Comparison of ENCODE assay signal across 26 cellular contexts in the genomic region with DNA sequence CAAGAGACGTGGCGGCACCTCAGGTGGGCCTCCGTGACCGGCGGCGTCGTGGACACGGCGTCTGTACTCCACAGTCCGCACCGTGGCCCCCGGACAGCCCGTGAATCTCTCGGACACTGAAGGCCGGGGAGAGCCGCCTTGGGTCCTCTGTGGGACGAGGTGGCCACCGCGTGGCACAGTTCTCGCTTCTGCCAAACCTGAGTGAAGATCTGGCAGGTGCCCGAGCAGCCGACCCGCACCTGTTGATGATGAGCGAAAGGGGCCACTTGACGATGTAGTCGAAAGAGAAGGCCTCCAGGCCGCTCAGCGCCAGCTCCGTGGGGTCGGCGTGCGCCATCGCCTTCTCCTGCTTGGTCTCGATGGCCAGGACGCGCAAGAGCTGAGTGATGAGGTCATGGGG. TPM values are rescaled to one million over a fixed set of nuclear protein-coding genes. Genes with fewer than 3 reads are reported as not detected.
DNase-seq lines count a peak whose midpoint lies in the region; ATAC-seq and TF ChIP-seq lines count a peak whose summit lies in the region.
"Had no signal": no experiment of that assay in that cellular context is flagged by ENCODE, and none has a peak within 500 bp of the region (broad histone marks: within the 10 kb centered on the region; RNA-seq: fewer than 3 reads in every experiment).

No MANE protein-coding gene starts in this region.

- no peak overlapping the region for H3K9ac ChIP-seq in MM.1S (ENCODE audit: low read length)
- H3K9ac ChIP-seq: BLaER1 treated with 17β-estradiol and CSF1 and Interleukin-3, amounts not matched to agents 10 nM and 100 nM had no signal

- no peaks in the 10 kb centered on the region for H3K9me3 ChIP-seq in left ventricle myocardium inferior (replicated peaks)
- no peaks in the 10 kb centered on the region for H3K9me3 ChIP-seq in MM.1S (replicated peaks; ENCODE audit: insufficient read depth, low read length)
- H3K9me3 ChIP-seq: A549; BLaER1 treated with 17β-estradiol and CSF1 and Interleukin-3, amounts not matched to agents 10 nM and 100 nM had no signal

- no peak overlapping the region for H2AFZ ChIP-seq in MM.1S (ENCODE audit: low read length)

- H3K4me2 ChIP-seq in MM.1S (ENCODE audit: low read depth, low read length) = no peak overlapping the region
- H3K4me2 ChIP-seq: A549; BLaER1 treated with 17β-estradiol and CSF1 and Interleukin-3, amounts not matched to agents 10 nM and 100 nM had no signal

- no peaks in the 10 kb centered on the region for H3F3A ChIP-seq in MM.1S (ENCODE audit: insufficient read depth, low read length)

- peak; percentile 25 for DNase-seq in Right ventricle myocardium inferior (ENCODE audit: missing footprints)
- no peak for DNase-seq in left ventricle myocardium inferior
- peak; percentile 5 for DNase-seq in MM.1S
- no peak for DNase-seq in activated CD4-positive, alpha-beta T cell treated with anti-CD3 and anti-CD28 coated beads for 4 hours
- DNase-seq: AML-193; CD4-positive, alpha-beta memory T cell; CD4-positive, CD25-positive, alpha-beta regulatory T cell; CD8-positive, alpha-beta memory T cell; COR-L47; DMS 273 treated with DMSO at 0.1 percent for 48 hours; DMS153; DMS53; DMS79; DND-41; EL; GDM1 had no signal

- TF ChIP-seq CTCF in left ventricle myocardium inferior (IDR thresholded peaks at IDR 0.05; ENCODE audit: borderline replicate concordance) = no peak
- TF ChIP-seq CTCF in MM.1S (IDR thresholded peaks at IDR 0.05; ENCODE audit: low read length) = no peak

- no peak overlapping the region for H3K27ac ChIP-seq in left ventricle myocardium inferior (replicated peaks)
- no peak overlapping the region for H3K27ac ChIP-seq in MM.1S (ENCODE audit: low read length)
- H3K27ac ChIP-seq: 22Rv1; A549; BLaER1 treated with 17β-estradiol and CSF1 and Interleukin-3, amounts not matched to agents 10 nM and 100 nM; C4-2B had no signal

- H3K36me3 ChIP-seq in left ventricle myocardium inferior = peaks cover 97% of the 10 kb centered on the region
- H3K36me3 ChIP-seq in MM.1S (replicated peaks; ENCODE audit: insufficient read depth, low read length) = peaks cover 6% of the 10 kb centered on the region; the same call in 1 of the 2 replicates

- H3K9me2 ChIP-seq in MM.1S (replicated peaks; ENCODE audit: insufficient read depth, low read length) = no peaks in the 10 kb centered on the region

- H3K4me3 ChIP-seq in left ventricle myocardium inferior = no peak overlapping the region
- no peak overlapping the region for H3K4me3 ChIP-seq in MM.1S (ENCODE audit: low read length)
- H3K4me3 ChIP-seq: A549; BLaER1 treated with 17β-estradiol and CSF1 and Interleukin-3, amounts not matched to agents 10 nM and 100 nM; GM12878 had no signal

- no peaks in the 10 kb centered on the region for H3K79me2 ChIP-seq in MM.1S (ENCODE audit: low read length)

- no peaks in the 10 kb centered on the region for H4K20me1 ChIP-seq in MM.1S (ENCODE audit: insufficient read depth, low read length)

- intact Hi-C loops in Right ventricle myocardium inferior (cut with DNase I) = no loop called here
- intact Hi-C loops in left ventricle myocardium inferior (cut with micrococcal nuclease) = no loop called here

- ATAC-seq in Right ventricle myocardium inferior (no peak), HG03025 (IDR thresholded peaks at IDR 0.05; ENCODE audit: low FRiP score, unreplicated experiment) (no peak)
- ATAC-seq: A549, GM12878 had no signal

- H3K4me1 ChIP-seq in left ventricle myocardium inferior (no peaks in the 10 kb centered on the region), MM.1S (ENCODE audit: low read length) (no peaks in the 10 kb centered on the region)
- H3K4me1 ChIP-seq: A549 had no signal

- H3K27me3 ChIP-seq in left ventricle myocardium inferior (ENCODE audit: low read depth) (no peaks in the 10 kb centered on the region), MM.1S (replicated peaks; ENCODE audit: insufficient read depth, low read length) (no peaks in the 10 kb centered on the region)
- H3K27me3 ChIP-seq: BLaER1 treated with 17β-estradiol and CSF1 and Interleukin-3, amounts not matched to agents 10 nM and 100 nM had no signal

RNA-seq across cellular contexts. Expression of gene ADAM8, which starts 8.5 kb away (rescaled TPM):
- total RNA-seq in Right ventricle myocardium inferior = 2.0 TPM
- total RNA-seq in left ventricle myocardium inferior = 1.4 TPM

RNA-seq across cellular contexts. Expression of gene TUBGCP2, which starts 23.5 kb away (rescaled TPM):
- total RNA-seq in Right ventricle myocardium inferior (44.7 TPM), left ventricle myocardium inferior (38.9 TPM)

RNA-seq across cellular contexts. Expression of gene ZNF511, which starts 23.5 kb away (rescaled TPM):
- total RNA-seq in Right ventricle myocardium inferior (39.4 TPM), left ventricle myocardium inferior (40.5 TPM)

RNA-seq across cellular contexts. Expression of gene VENTX, which starts 47.6 kb away (rescaled TPM):
- total RNA-seq in Right ventricle myocardium inferior = 0.54 TPM
- total RNA-seq in left ventricle myocardium inferior = 0.33 TPM
- total RNA-seq: A172; B cell; CD4-positive, alpha-beta memory T cell; CD4-positive, CD25-positive, alpha-beta regulatory T cell; CD8-positive, alpha-beta memory T cell; Daoy; G401; GM12878 had no signal

RNA-seq across cellular contexts. Expression of gene CALY, which starts 51.5 kb away (rescaled TPM):
- not detected for total RNA-seq in Right ventricle myocardium inferior
- not detected for total RNA-seq in left ventricle myocardium inferior
- total RNA-seq: A172, B cell, Daoy, GM12878 had no signal

Comparison
In these comparisons a context has a peak if more than half of its experiments do, and no peak if none do; other contexts are left out.
1. DNase-seq: peak in Right ventricle myocardium inferior (single experiment) and MM.1S (single experiment); none in left ventricle myocardium inferior (single experiment) and activated CD4-positive, alpha-beta T cell treated with anti-CD3 and anti-CD28 coated beads for 4 hours (0 of 2).